Comparison of ENCODE assay signal across 19 cellular contexts in the genomic region with DNA sequence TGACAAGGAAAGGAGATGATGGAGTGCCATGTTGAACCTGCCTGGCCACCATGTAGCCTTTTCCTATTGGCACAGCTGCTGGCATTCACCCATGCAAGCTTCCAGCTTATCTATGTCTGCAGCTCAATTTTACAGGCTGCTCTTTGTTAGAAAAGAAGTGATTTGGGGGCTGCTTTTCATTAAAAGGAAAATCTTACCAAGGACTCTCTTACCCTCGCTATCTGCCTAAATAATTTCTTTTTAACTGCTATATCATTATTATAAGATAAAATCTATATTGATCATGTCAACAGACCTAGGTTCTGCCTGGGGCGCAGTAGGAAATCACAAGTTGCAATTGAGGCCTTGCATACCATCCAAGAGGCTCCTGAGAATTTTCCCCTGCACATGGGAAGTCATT.
DNase-seq lines count a peak whose midpoint lies in the region; ATAC-seq and TF ChIP-seq lines count a peak whose summit lies in the region.
"Had no signal": no experiment of that assay in that cellular context is flagged by ENCODE, and none has a peak within 500 bp of the region (broad histone marks: within the 10 kb centered on the region; RNA-seq: fewer than 3 reads in every experiment).

No MANE protein-coding gene starts in this region.

- intact Hi-C loops in Right ventricle myocardium superior (cut with DNase I), result no loop called here

- H3K27me3 ChIP-seq in SK-N-SH (ENCODE audit: insufficient read depth) (no peaks in the 10 kb centered on the region), right atrium auricular region (no peaks in the 10 kb centered on the region)
- H3K27me3 ChIP-seq: BLaER1 treated with 17β-estradiol and CSF1 and Interleukin-3, amounts not matched to agents 10 nM and 100 nM had no signal

- no peak overlapping the region for H2AFZ ChIP-seq in SK-N-SH (ENCODE audit: low read depth)

- H3K9me3 ChIP-seq in SK-N-SH (no peaks in the 10 kb centered on the region), right atrium auricular region (no peaks in the 10 kb centered on the region), T-helper 17 cell (ENCODE audit: control insufficient read depth, low read length, poor library complexity, severe bottlenecking) (no peaks in the 10 kb centered on the region)
- H3K9me3 ChIP-seq: BLaER1 treated with 17β-estradiol and CSF1 and Interleukin-3, amounts not matched to agents 10 nM and 100 nM; Caco-2 had no signal

- no peaks in the 10 kb centered on the region for H3K36me3 Mint-ChIP-seq in T-helper 17 cell (ENCODE audit: low read depth)
- H3K36me3 Mint-ChIP-seq: CD8-positive, alpha-beta T cell had no signal

- no peak overlapping the region for H3K27ac ChIP-seq in SK-N-SH (ENCODE audit: low read depth in 2 of 2, low read length in 1 of 2)
- H3K27ac ChIP-seq in right atrium auricular region, result no peak overlapping the region
- H3K27ac ChIP-seq: 22Rv1; BLaER1 treated with 17β-estradiol and CSF1 and Interleukin-3, amounts not matched to agents 10 nM and 100 nM; C4-2B had no signal

- 56% methylated on average over 2 of the region's 2 CpGs for WGBS in SK-N-SH (ENCODE audit: low lambda C conversion rate)

- no peak for TF ChIP-seq CTCF in SK-N-SH (IDR thresholded peaks at IDR 0.05)
- no peak for TF ChIP-seq CTCF in right atrium auricular region (IDR thresholded peaks at IDR 0.05)
- TF ChIP-seq CTCF in foreskin fibroblast (IDR thresholded peaks at IDR 0.05; ENCODE audit: low read depth, low read length), result no peak

- CTCF ChIA-PET in SK-N-SH (lab: Yijun Ruan, JAX), result interaction anchor here (1.0 to 1.1 kb wide), 2 partner anchors 11 to 133 kb away, joined by 3 to 4 read pairs; no protein-coding TSS in a partner anchor

- H3K79me2 ChIP-seq in SK-N-SH (ENCODE audit: insufficient read depth), result no peaks in the 10 kb centered on the region

- no peak for ATAC-seq in SK-N-SH treated with all-trans-retinoic acid at 6 μM for 48 hours
- no peak for ATAC-seq in Right ventricle myocardium superior (ENCODE audit: poor library complexity)
- no peak for ATAC-seq in T-helper 17 cell
- no peak for ATAC-seq in HG03196 (IDR thresholded peaks at IDR 0.05; ENCODE audit: unreplicated experiment)
- ATAC-seq: CD8-positive, alpha-beta T cell had no signal

- peaks cover 51% of the 10 kb centered on the region for H3K27me3 Mint-ChIP-seq in T-helper 17 cell
- H3K27me3 Mint-ChIP-seq: B cell had no signal

- POLR2A ChIA-PET in SK-N-SH (lab: Yijun Ruan, JAX), result no interaction called here

- no peak overlapping the region for H3K4me3 Mint-ChIP-seq in T-helper 17 cell
- H3K4me3 Mint-ChIP-seq: B cell; CD4-positive, alpha-beta T cell; CD8-positive, alpha-beta T cell had no signal

- DNase-seq in SK-N-SH, result no peak
- peak; percentile 46 for DNase-seq in right atrium auricular region (ENCODE audit: low spot score)
- no peak for DNase-seq in Right ventricle myocardium superior
- no peak for DNase-seq in T-helper 17 cell
- peak; percentile 19 for DNase-seq in ureter (ENCODE audit: low spot score)
- DNase-seq in foreskin fibroblast, result no peak
- DNase-seq: AML-193; Caco-2; Calu3; CD4-positive, alpha-beta T cell; CD8-positive, alpha-beta T cell; DMS79 treated with DMSO at 0.1 percent for 48 hours; GF-D8 had no signal

- no peak overlapping the region for H3K9ac ChIP-seq in SK-N-SH
- H3K9ac ChIP-seq: BLaER1 treated with 17β-estradiol and CSF1 and Interleukin-3, amounts not matched to agents 10 nM and 100 nM had no signal

- H3K9me2 ChIP-seq in SK-N-SH, result no peaks in the 10 kb centered on the region

- no peak for TF ChIP-seq EP300 in SK-N-SH (IDR thresholded peaks at IDR 0.05; ENCODE audit: borderline replicate concordance in 1 of 2, low read depth in 1 of 2, low read length in 1 of 2)

- H3K4me3 ChIP-seq in SK-N-SH (ENCODE audit: low read depth in 2 of 2, low read length in 1 of 2), result no peak overlapping the region
- no peak overlapping the region for H3K4me3 ChIP-seq in right atrium auricular region
- no peak overlapping the region for H3K4me3 ChIP-seq in foreskin fibroblast (ENCODE audit: low read depth in 1 of 2, low read length in 2 of 2)
- H3K4me3 ChIP-seq: BLaER1 treated with 17β-estradiol and CSF1 and Interleukin-3, amounts not matched to agents 10 nM and 100 nM had no signal

- H3K4me2 ChIP-seq in SK-N-SH, result no peak overlapping the region
- H3K4me2 ChIP-seq: BLaER1 treated with 17β-estradiol and CSF1 and Interleukin-3, amounts not matched to agents 10 nM and 100 nM had no signal

- H3K4me1 ChIP-seq in SK-N-SH (ENCODE audit: control insufficient read depth in 1 of 2, insufficient read depth in 2 of 2, low read depth in 1 of 2, low read length in 1 of 2) (peaks cover 11 to 15% of the 10 kb centered on the region in 2 experiments), right atrium auricular region (peaks cover 0 to 24% of the 10 kb centered on the region in 2 donors)
- H3K4me1 ChIP-seq: Caco-2 had no signal

- no peaks in the 10 kb centered on the region for H3F3A ChIP-seq in SK-N-SH (replicated peaks; ENCODE audit: insufficient read depth)

- no peaks in the 10 kb centered on the region for H4K20me1 ChIP-seq in SK-N-SH (ENCODE audit: insufficient read depth)
- H4K20me1 ChIP-seq: BLaER1 treated with 17β-estradiol and CSF1 and Interleukin-3, amounts not matched to agents 10 nM and 100 nM had no signal

- H3K36me3 ChIP-seq in SK-N-SH (replicated peaks in 1 of 2; ENCODE audit: control insufficient read depth in 1 of 2, insufficient read depth in 2 of 2, low read length in 1 of 2) (no peaks in the 10 kb centered on the region), right atrium auricular region (no peaks in the 10 kb centered on the region)
- H3K36me3 ChIP-seq: BLaER1 treated with 17β-estradiol and CSF1 and Interleukin-3, amounts not matched to agents 10 nM and 100 nM had no signal

- no peaks in the 10 kb centered on the region for H3K4me1 Mint-ChIP-seq in T-helper 17 cell
- H3K4me1 Mint-ChIP-seq: B cell had no signal

- peak overlapping the region; percentile 47 for H3K27ac Mint-ChIP-seq in T-helper 17 cell
- H3K27ac Mint-ChIP-seq: B cell; CD4-positive, alpha-beta T cell; CD8-positive, alpha-beta T cell had no signal

- no peak for TF ChIP-seq RAD21 in SK-N-SH (IDR thresholded peaks at IDR 0.05; ENCODE audit: low read length)

TF ChIP-seq in SK-N-SH treated with all-trans-retinoic acid at 6 μM for 48 hours, 23 proteins besides CTCF, POLR2A, EP300 and RAD21:
- TF ChIP-seq TCF4 (CRISPR knock-in tag; IDR thresholded peaks at IDR 0.05; ENCODE audit: borderline replicate concordance) (peak; percentile 61; the same call in 1 of the 2 replicates), ZNF565 (CRISPR knock-in tag; conservative IDR thresholded peaks at IDR 0.05; ENCODE audit: low read depth) (no peak)

TF ChIP-seq in SK-N-SH, 30 proteins besides CTCF, POLR2A, EP300 and RAD21:
- no peak for TF ChIP-seq MXI1 (IDR thresholded peaks at IDR 0.05; ENCODE audit: low read depth, low read length)
- TF ChIP-seq, protein P1, sequence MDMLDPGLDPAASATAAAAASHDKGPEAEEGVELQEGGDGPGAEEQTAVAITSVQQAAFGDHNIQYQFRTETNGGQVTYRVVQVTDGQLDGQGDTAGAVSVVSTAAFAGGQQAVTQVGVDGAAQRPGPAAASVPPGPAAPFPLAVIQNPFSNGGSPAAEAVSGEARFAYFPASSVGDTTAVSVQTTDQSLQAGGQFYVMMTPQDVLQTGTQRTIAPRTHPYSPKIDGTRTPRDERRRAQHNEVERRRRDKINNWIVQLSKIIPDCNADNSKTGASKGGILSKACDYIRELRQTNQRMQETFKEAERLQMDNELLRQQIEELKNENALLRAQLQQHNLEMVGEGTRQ (IDR thresholded peaks at IDR 0.05; ENCODE audit: borderline replicate concordance, low read depth, low read length), result no peak
- TF ChIP-seq, protein P2, sequence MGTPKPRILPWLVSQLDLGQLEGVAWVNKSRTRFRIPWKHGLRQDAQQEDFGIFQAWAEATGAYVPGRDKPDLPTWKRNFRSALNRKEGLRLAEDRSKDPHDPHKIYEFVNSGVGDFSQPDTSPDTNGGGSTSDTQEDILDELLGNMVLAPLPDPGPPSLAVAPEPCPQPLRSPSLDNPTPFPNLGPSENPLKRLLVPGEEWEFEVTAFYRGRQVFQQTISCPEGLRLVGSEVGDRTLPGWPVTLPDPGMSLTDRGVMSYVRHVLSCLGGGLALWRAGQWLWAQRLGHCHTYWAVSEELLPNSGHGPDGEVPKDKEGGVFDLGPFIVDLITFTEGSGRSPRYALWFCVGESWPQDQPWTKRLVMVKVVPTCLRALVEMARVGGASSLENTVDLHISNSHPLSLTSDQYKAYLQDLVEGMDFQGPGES (IDR thresholded peaks at IDR 0.05; ENCODE audit: low read depth, low read length), result no peak
- no peak for TF ChIP-seq CHD2 (IDR thresholded peaks at IDR 0.05; ENCODE audit: low read length, partially characterized antibody)
- TF ChIP-seq TAF1 (IDR thresholded peaks at IDR 0.05; ENCODE audit: borderline replicate concordance, low read depth, low read length), result no peak
- TF ChIP-seq NRF1 (IDR thresholded peaks at IDR 0.05; ENCODE audit: low read depth, low read length), result no peak
- TF ChIP-seq FOXJ3 (CRISPR knock-in tag; IDR thresholded peaks at IDR 0.05), result no peak
- no peak for TF ChIP-seq POLR2AphosphoS5 (IDR thresholded peaks at IDR 0.05; ENCODE audit: low read depth, low read length)
- TF ChIP-seq YY1 (IDR thresholded peaks at IDR 0.05; ENCODE audit: low read depth), result no peak
- no peak for TF ChIP-seq GABPA (IDR thresholded peaks at IDR 0.05; ENCODE audit: low read depth)
- TF ChIP-seq GATA2 (CRISPR knock-in tag; IDR thresholded peaks at IDR 0.05), result no peak; the same call in 1 of the 2 replicates
- TF ChIP-seq ELF1 (IDR thresholded peaks at IDR 0.05), result no peak
- TF ChIP-seq RXRA (IDR thresholded peaks at IDR 0.05; ENCODE audit: borderline replicate concordance, low read depth), result no peak
- TF ChIP-seq MEF2A (IDR thresholded peaks at IDR 0.05; ENCODE audit: borderline replicate concordance, low read depth), result no peak
- no peak for TF ChIP-seq FOSL2 (IDR thresholded peaks at IDR 0.05; ENCODE audit: borderline replicate concordance, low read depth)

Comparison
In these comparisons a context has a peak if more than half of its experiments do, and no peak if none do; other contexts are left out.
1. DNase-seq: peak in right atrium auricular region (single experiment) and ureter (single experiment); none in SK-N-SH (single experiment), Right ventricle myocardium superior (single experiment), T-helper 17 cell (0 of 3) and foreskin fibroblast (0 of 2).